ENCODE assay signal across 8 cellular contexts in genomic region chr5:71932649-71933338, GRCh38.
DNase-seq lines count a peak whose midpoint lies in the region; ATAC-seq and TF ChIP-seq lines count a peak whose summit lies in the region.

No MANE protein-coding gene starts in this region.

- H3K4me1 Mint-ChIP-seq in CD8-positive, alpha-beta T cell (ENCODE audit: low read depth): no peaks in the 10 kb centered on the region

- H3K27ac ChIP-seq in PC-3 (ENCODE audit: low read length): peak overlapping the region; percentile 93
- H3K27ac ChIP-seq in CD8-positive, alpha-beta T cell (ENCODE audit: low read depth, low read length): no peak overlapping the region

- H3K27me3 Mint-ChIP-seq in CD8-positive, alpha-beta T cell (ENCODE audit: low read depth): peaks cover 7% of the 10 kb centered on the region

- H3F3A ChIP-seq in PC-3 (ENCODE audit: low read length, unreplicated experiment): no peaks in the 10 kb centered on the region

- CTCF ChIA-PET in PC-3 (lab: Charles Lee): no interaction called here
- CTCF ChIA-PET in CD8-positive, alpha-beta T cell (lab: Charles Lee): no interaction called here

- intact Hi-C loops in PC-3 (cut with micrococcal nuclease): loop anchor here (10.0 kb wide), 2 partner anchors 172 to 202 kb away; partner anchors contain the start of gene MAP1B
- intact Hi-C loops in CD8-positive, alpha-beta T cell (cut with DNase I, micrococcal nuclease): no loop called here

- no peak for TF ChIP-seq CTCF in PC-3 (conservative IDR thresholded peaks at IDR 0.05; ENCODE audit: low read depth, low read length)
- no peak for TF ChIP-seq CTCF in CD8-positive, alpha-beta T cell (IDR thresholded peaks at IDR 0.05)

- H3K4me3 ChIP-seq in PC-3 (ENCODE audit: low read length): no peak overlapping the region
- H3K4me3 ChIP-seq in CD8-positive, alpha-beta T cell (ENCODE audit: low read depth, low read length): no peak overlapping the region

- H3K36me3 ChIP-seq in PC-3 (ENCODE audit: low read depth, low read length): no peaks in the 10 kb centered on the region
- H3K36me3 ChIP-seq in CD8-positive, alpha-beta T cell (ENCODE audit: insufficient read depth, low read length): no peaks in the 10 kb centered on the region

- POLR2A ChIA-PET in PC-3 (lab: Charles Lee; ENCODE audit: unreplicated experiment): no interaction called here
- POLR2A ChIA-PET in CD8-positive, alpha-beta T cell (lab: Charles Lee): no interaction called here

- peak overlapping the region; percentile 79 for H2AFZ ChIP-seq in PC-3 (ENCODE audit: low read length)

- DNase-seq in ELR (ENCODE audit: low read depth) (peak; percentile 44), PC-3 (peak; percentile 80), fibroblast of gingiva (ENCODE audit: low read depth) (peak; percentile 41), occipital lobe (lab: John Stamatoyannopoulos, UW) (peak; percentile 13)
- DNase-seq in CD8-positive, alpha-beta T cell: no peak

- no peaks in the 10 kb centered on the region for H3K36me3 Mint-ChIP-seq in CD8-positive, alpha-beta T cell

- peaks cover 25% of the 10 kb centered on the region for H3K4me1 ChIP-seq in PC-3 (ENCODE audit: insufficient read depth, low read length)
- H3K4me1 ChIP-seq in CD8-positive, alpha-beta T cell (ENCODE audit: insufficient read depth, low read length): no peaks in the 10 kb centered on the region

- H3K27me3 ChIP-seq in PC-3 (ENCODE audit: low read length): no peaks in the 10 kb centered on the region
- H3K27me3 ChIP-seq in CD8-positive, alpha-beta T cell (ENCODE audit: insufficient read depth, low read length): no peaks in the 10 kb centered on the region

- no peaks in the 10 kb centered on the region for H3K9me3 Mint-ChIP-seq in CD8-positive, alpha-beta T cell

- BruUV-seq in PC-3 (replicated peaks; lab: Mats Ljungman, UMichigan): no TSS peak

- no peaks in the 10 kb centered on the region for H3K9me3 ChIP-seq in PC-3 (ENCODE audit: low read length)
- no peaks in the 10 kb centered on the region for H3K9me3 ChIP-seq in CD8-positive, alpha-beta T cell (ENCODE audit: low read length)

- H3K9me2 ChIP-seq in PC-3 (replicated peaks; ENCODE audit: low read length): no peaks in the 10 kb centered on the region

- no peaks in the 10 kb centered on the region for H4K20me1 ChIP-seq in PC-3 (ENCODE audit: low read length)

- no peak overlapping the region for H3K27ac Mint-ChIP-seq in CD8-positive, alpha-beta T cell

- H3K4me3 Mint-ChIP-seq in CD8-positive, alpha-beta T cell: no peak overlapping the region

- no peaks in the 10 kb centered on the region for H3K79me2 ChIP-seq in PC-3 (ENCODE audit: low read length)

- peak overlapping the region; percentile 38 for H3K9ac ChIP-seq in PC-3 (ENCODE audit: low read length)

- peak overlapping the region; percentile 73 for H3K4me2 ChIP-seq in PC-3 (ENCODE audit: low read length)

- ATAC-seq in PC-3 (peak; percentile 88), GM19397 (IDR thresholded peaks at IDR 0.05; ENCODE audit: unreplicated experiment) (no peak), HG02571 (IDR thresholded peaks at IDR 0.05; ENCODE audit: unreplicated experiment) (no peak), GM21717 (IDR thresholded peaks at IDR 0.05; ENCODE audit: unreplicated experiment) (no peak)
- no peak for ATAC-seq in CD8-positive, alpha-beta T cell

Comparison
In these comparisons a context has a peak if more than half of its experiments do, and no peak if none do; other contexts are left out.
1. DNase-seq: peak in ELR (single experiment), PC-3 (single experiment), fibroblast of gingiva (single experiment) and occipital lobe (single experiment); none in CD8-positive, alpha-beta T cell (0 of 7).